ENCODE assay signal across 14 cellular contexts in genomic region chr3:70308760-70309159, GRCh38. TPM values are rescaled to one million over a fixed set of nuclear protein-coding genes. Genes with fewer than 3 reads are reported as not detected.
DNase-seq lines count a peak whose midpoint lies in the region; ATAC-seq, FAIRE-seq and TF ChIP-seq lines count a peak whose summit lies in the region.
"Had no signal": no experiment of that assay in that cellular context is flagged by ENCODE, and none has a peak within 500 bp of the region (broad histone marks: within the 10 kb centered on the region; RNA-seq: fewer than 3 reads in every experiment).

No MANE protein-coding gene starts in this region.

- H3K9me3 Mint-ChIP-seq in naive thymus-derived CD4-positive, alpha-beta T cell, result peaks cover 0 to 6% (median 0%) of the 10 kb centered on the region in 11 donors

- POLR2A ChIA-PET in GM10248 (lab: Yijun Ruan, JAX) (no interaction called here), endothelial cell of umbilical vein (lab: Charles Lee) (no interaction called here)
- POLR2A ChIA-PET in naive thymus-derived CD4-positive, alpha-beta T cell (lab: Charles Lee), result no interaction called here

- no peak for FAIRE-seq in endothelial cell of umbilical vein (lab: Jason Lieb, UNC)
- FAIRE-seq: GM12891 had no signal

- BruUV-seq in endothelial cell of umbilical vein (replicated peaks; lab: Mats Ljungman, UMichigan), result no TSS peak

- dilution Hi-C loops in endothelial cell of umbilical vein (cut with MboI; ENCODE audit: extremely low pct_ligation_motif_present, low sequenced_read_pairs), result no loop called here

- H3K36me3 Mint-ChIP-seq in naive thymus-derived CD4-positive, alpha-beta T cell, result no peaks in the 10 kb centered on the region
- H3K36me3 Mint-ChIP-seq: natural killer cell had no signal

- no peaks in the 10 kb centered on the region for H3K27me3 ChIP-seq in endothelial cell of umbilical vein (ENCODE audit: control insufficient read depth in 2 of 2, insufficient read depth in 2 of 2, low read length in 2 of 2)
- H3K27me3 ChIP-seq in naive thymus-derived CD4-positive, alpha-beta T cell (ENCODE audit: control insufficient read depth in 2 of 2, insufficient read depth in 2 of 2, low read length in 2 of 2), result no peaks in the 10 kb centered on the region

- no peak for ATAC-seq in naive thymus-derived CD4-positive, alpha-beta T cell
- no peak for ATAC-seq in mucosa of descending colon
- ATAC-seq: natural killer cell had no signal

- H4K20me1 ChIP-seq in endothelial cell of umbilical vein (replicated peaks; ENCODE audit: control insufficient read depth, extremely low read depth, insufficient read depth, low read length), result no peaks in the 10 kb centered on the region

- H3K4me3 ChIP-seq in LNCaP clone FGC (ENCODE audit: low read depth, low read length) (no peak overlapping the region), endothelial cell of umbilical vein (replicated peaks in 1 of 3; ENCODE audit: insufficient read depth in 1 of 3, low read depth in 1 of 3, low read length in 3 of 3) (no peak overlapping the region), mucosa of descending colon (no peak overlapping the region)
- H3K4me3 ChIP-seq in naive thymus-derived CD4-positive, alpha-beta T cell (ENCODE audit: low read length), result no peak overlapping the region

- H3K36me3 ChIP-seq in endothelial cell of umbilical vein (ENCODE audit: control insufficient read depth in 2 of 2, extremely low read depth in 1 of 2, insufficient read depth in 2 of 2, low read length in 2 of 2) (no peaks in the 10 kb centered on the region), mucosa of descending colon (ENCODE audit: low read depth) (no peaks in the 10 kb centered on the region)
- no peaks in the 10 kb centered on the region for H3K36me3 ChIP-seq in naive thymus-derived CD4-positive, alpha-beta T cell (ENCODE audit: control insufficient read depth in 2 of 3, insufficient read depth in 3 of 3, low read length in 3 of 3)

- no peak overlapping the region for H3K27ac Mint-ChIP-seq in naive thymus-derived CD4-positive, alpha-beta T cell
- H3K27ac Mint-ChIP-seq: natural killer cell had no signal

- peaks cover 0 to 35% (median 15%) of the 10 kb centered on the region in 5 donors for H3K27me3 Mint-ChIP-seq in naive thymus-derived CD4-positive, alpha-beta T cell

- intact Hi-C loops in endothelial cell of umbilical vein (cut with micrococcal nuclease), result no loop called here
- intact Hi-C loops in naive thymus-derived CD4-positive, alpha-beta T cell (cut with micrococcal nuclease), result loop anchor here in 1 of 2 donors (2.0 kb wide), 1 partner anchor 1278 kb away; no protein-coding TSS in a partner anchor
- intact Hi-C loops in mucosa of descending colon (cut with DNase I, micrococcal nuclease), result no loop called here

- no peak overlapping the region for H3K4me2 ChIP-seq in endothelial cell of umbilical vein (ENCODE audit: insufficient read depth, low read length)

- H3K4me3 Mint-ChIP-seq in naive thymus-derived CD4-positive, alpha-beta T cell, result no peak overlapping the region
- H3K4me3 Mint-ChIP-seq: natural killer cell had no signal

- no peak overlapping the region for H3K9ac ChIP-seq in endothelial cell of umbilical vein (replicated peaks; ENCODE audit: extremely low read depth, insufficient read depth, low read length)

- no peak for TF ChIP-seq POLR2A in endothelial cell of umbilical vein (IDR thresholded peaks at IDR 0.05; ENCODE audit: low read depth, low read length)

- no peak overlapping the region for H3K27ac ChIP-seq in endothelial cell of umbilical vein (ENCODE audit: insufficient read depth, low read depth, low read length)
- H3K27ac ChIP-seq in naive thymus-derived CD4-positive, alpha-beta T cell (ENCODE audit: low read depth, low read length), result no peak overlapping the region

- CTCF ChIA-PET in GM10248 (lab: Yijun Ruan, JAX), result no interaction called here
- CTCF ChIA-PET in endothelial cell of umbilical vein (lab: Charles Lee), result interaction anchor here (0.8 to 1.4 kb wide), 3 partner anchors 46 to 188 kb away, joined by 3 to 4 read pairs (median 4); no protein-coding TSS in a partner anchor
- CTCF ChIA-PET in naive thymus-derived CD4-positive, alpha-beta T cell (lab: Charles Lee), result no interaction called here

- H2AFZ ChIP-seq in endothelial cell of umbilical vein (ENCODE audit: low read depth, low read length), result no peak overlapping the region

- DNase-seq in GM10248 (ENCODE audit: extremely low spot score) (no peak), LNCaP clone FGC (ENCODE audit: low read depth) (no peak), endothelial cell of umbilical vein (ENCODE audit: low read depth, low spot score) (peak; percentile 11), occipital lobe (lab: John Stamatoyannopoulos, UW) (peak; percentile 2), NCI-H774 (lab: John Stamatoyannopoulos, UW) (no peak), mucosa of descending colon (no peak)
- no peak for DNase-seq in naive thymus-derived CD4-positive, alpha-beta T cell
- no peak for DNase-seq in stimulated activated CD4-positive, alpha-beta T cell treated with anti-CD3 and anti-CD28 coated beads, Interleukin-15, amount 100 ng/mL, for 24 hours
- DNase-seq: activated T-cell treated with anti-CD3 and anti-CD28 coated beads, Interleukin-2, amount 50 U/mL, for 48 hours; natural killer cell; SHP77 treated with DMSO at 0.1 percent for 48 hours had no signal

- peaks cover 0 to 2% (median 0%) of the 10 kb centered on the region in 7 donors for H3K4me1 Mint-ChIP-seq in naive thymus-derived CD4-positive, alpha-beta T cell
- H3K4me1 Mint-ChIP-seq: natural killer cell had no signal

- H3K9me1 ChIP-seq in endothelial cell of umbilical vein (replicated peaks; ENCODE audit: control insufficient read depth, extremely low read depth, insufficient read depth, low read length), result no peaks in the 10 kb centered on the region

- peak; percentile 23 for TF ChIP-seq CTCF in GM10248 (IDR thresholded peaks at IDR 0.05; ENCODE audit: control extremely low read depth, extremely low read depth, low read depth, missing control alignments)
- peak; percentile 58 for TF ChIP-seq CTCF in LNCaP clone FGC (IDR thresholded peaks at IDR 0.05; ENCODE audit: control insufficient read depth, extremely low read depth, insufficient read depth)
- TF ChIP-seq CTCF in endothelial cell of umbilical vein (IDR thresholded peaks at IDR 0.05; ENCODE audit: extremely low read depth in 1 of 2, insufficient read depth in 1 of 2, low read depth in 1 of 2, low read length in 2 of 2), result no peak
- no peak for TF ChIP-seq CTCF in mucosa of descending colon (IDR thresholded peaks at IDR 0.05)

- H3K4me1 ChIP-seq in endothelial cell of umbilical vein (ENCODE audit: control insufficient read depth, extremely low read depth, insufficient read depth, low read length), result no peaks in the 10 kb centered on the region
- no peaks in the 10 kb centered on the region for H3K4me1 ChIP-seq in naive thymus-derived CD4-positive, alpha-beta T cell (ENCODE audit: control insufficient read depth in 2 of 2, insufficient read depth in 2 of 2, low read length in 2 of 2)
- no peaks in the 10 kb centered on the region for H3K4me1 ChIP-seq in mucosa of descending colon (ENCODE audit: low read depth)

- H3K79me2 ChIP-seq in endothelial cell of umbilical vein (ENCODE audit: control insufficient read depth, insufficient read depth, low read length), result no peaks in the 10 kb centered on the region

- H3K9me3 ChIP-seq in endothelial cell of umbilical vein (replicated peaks; ENCODE audit: control insufficient read depth, insufficient read depth, low read length) (no peaks in the 10 kb centered on the region), mucosa of descending colon (no peaks in the 10 kb centered on the region)
- no peaks in the 10 kb centered on the region for H3K9me3 ChIP-seq in naive thymus-derived CD4-positive, alpha-beta T cell (ENCODE audit: control insufficient read depth in 2 of 3, low read length in 3 of 3)

TF ChIP-seq in endothelial cell of umbilical vein, 7 proteins besides CTCF, POLR2A, EP300 and RAD21:
- TF ChIP-seq GATA2 (IDR thresholded peaks at IDR 0.05; ENCODE audit: insufficient read depth, insufficient read length, low read depth, low read length) (no peak), JUN (IDR thresholded peaks at IDR 0.05; ENCODE audit: borderline replicate concordance, insufficient read depth, insufficient read length, low read depth) (no peak)

RNA-seq across cellular contexts. Expression of gene MDFIC2, which starts 3.7 kb away (rescaled TPM):
- not detected in 2 replicates for total RNA-seq in endothelial cell of umbilical vein
- not detected in 2 replicates for polyA plus RNA-seq in endothelial cell of umbilical vein
- polyA plus RNA-seq in endothelial cell of umbilical vein (2011; cell fraction: cytosol; rRNA removed), result not detected in 2 replicates
- polyA plus RNA-seq in endothelial cell of umbilical vein (2011; cell fraction: nucleus; rRNA removed), result not detected in 2 replicates
- polyA plus RNA-seq in endothelial cell of umbilical vein (2012), result not detected in 2 replicates
- polyA minus RNA-seq in endothelial cell of umbilical vein, result not detected in 2 replicates
- polyA minus RNA-seq in endothelial cell of umbilical vein (2011; cell fraction: cytosol; rRNA and poly(A)+ RNA removed), result not detected
- not detected in 2 replicates for polyA minus RNA-seq in endothelial cell of umbilical vein (2011; cell fraction: nucleus; rRNA and poly(A)+ RNA removed)
- total RNA-seq in occipital lobe, result not detected
- total RNA-seq in naive thymus-derived CD4-positive, alpha-beta T cell, result not detected
- not detected for polyA plus RNA-seq in naive thymus-derived CD4-positive, alpha-beta T cell
- total RNA-seq in mucosa of descending colon, result not detected
- total RNA-seq: LHCN-M2, natural killer cell had no signal
- polyA plus RNA-seq: esophagus had no signal

Comparison
In these comparisons a context has a peak if more than half of its experiments do, and no peak if none do; other contexts are left out.
1. DNase-seq: peak in endothelial cell of umbilical vein (single experiment) and occipital lobe (single experiment); none in GM10248 (single experiment), LNCaP clone FGC (single experiment), naive thymus-derived CD4-positive, alpha-beta T cell (0 of 9), NCI-H774 (single experiment), mucosa of descending colon (0 of 3) and stimulated activated CD4-positive, alpha-beta T cell treated with anti-CD3 and anti-CD28 coated beads, Interleukin-15, amount 100 ng/mL, for 24 hours (single experiment).
2. CTCF ChIP-seq: peak in GM10248 (single experiment) and LNCaP clone FGC (single experiment); none in endothelial cell of umbilical vein (0 of 2) and mucosa of descending colon (single experiment).